ENCODE assay signal across 9 cellular contexts in genomic region chr20:46879386-46879785, GRCh38. TPM values are rescaled to one million over a fixed set of nuclear protein-coding genes. Genes with fewer than 3 reads are reported as not detected.
"Had no signal": no experiment of that assay in that cellular context is flagged by ENCODE, and none has a peak within 500 bp of the region (broad histone marks: within the 10 kb centered on the region; RNA-seq: fewer than 3 reads in every experiment).

No MANE protein-coding gene starts in this region.

- H3K36me3 Mint-ChIP-seq: IgD-negative memory B cell had no signal

- H3K27ac Mint-ChIP-seq: IgD-negative memory B cell had no signal

- DNase-seq: IMR-90, KBM-7, KG1 had no signal

- H3K4me1 Mint-ChIP-seq: IgD-negative memory B cell had no signal

- H3K4me3 ChIP-seq: K562 had no signal

- H3K4me3 Mint-ChIP-seq: IgD-negative memory B cell had no signal

- ATAC-seq: HepG2, K562 had no signal

- H3K27ac ChIP-seq: HL-60 had no signal

- H3K9me3 Mint-ChIP-seq: IgD-negative memory B cell had no signal

RNA-seq across cellular contexts. Expression of gene EYA2, which starts 15.3 kb away (rescaled TPM):
- total RNA-seq: HepG2, HT-29, HT1080, K562 had no signal
- polyA plus RNA-seq: HepG2 had no signal
